In the genomic region with DNA sequence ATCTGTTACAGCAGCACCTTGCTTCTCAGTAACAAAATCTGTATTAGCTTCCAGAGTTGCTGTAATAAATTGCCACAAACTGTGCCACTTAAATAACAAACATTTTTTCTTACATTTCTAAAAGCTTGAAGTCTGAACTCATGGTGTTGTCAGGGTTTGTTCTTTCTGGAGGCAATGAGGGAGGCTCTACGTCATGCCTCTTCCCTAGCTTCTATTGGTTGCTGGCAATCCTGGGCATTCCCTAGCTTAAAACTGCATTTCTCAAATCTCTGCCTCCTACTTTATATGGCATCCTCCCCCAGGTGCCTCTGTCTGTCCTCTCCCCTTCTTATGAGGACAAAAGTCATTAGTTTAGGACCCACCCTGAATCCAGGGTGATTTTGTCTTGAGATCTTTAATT, we compare ENCODE assay signal across 21 cellular contexts. TPM values are rescaled to one million over a fixed set of nuclear protein-coding genes. Genes with fewer than 3 reads are reported as not detected.
"Had no signal": no experiment of that assay in that cellular context is flagged by ENCODE, and none has a peak within 500 bp of the region (broad histone marks: within the 10 kb centered on the region; RNA-seq: fewer than 3 reads in every experiment).

No MANE protein-coding gene starts in this region.

- H3K27me3 ChIP-seq: esophagus muscularis mucosa, gastroesophageal sphincter, heart right ventricle, right atrium auricular region had no signal

- H3K9me3 ChIP-seq: mucosa of descending colon, prostate gland, right atrium auricular region had no signal

- H3K27ac ChIP-seq: esophagus muscularis mucosa, gastroesophageal sphincter, heart right ventricle, prostate gland, right atrium auricular region had no signal

- H3K4me3 ChIP-seq: esophagus muscularis mucosa, gastroesophageal sphincter, heart right ventricle, mucosa of descending colon, prostate gland, right atrium auricular region had no signal

- H3K4me1 ChIP-seq: esophagus muscularis mucosa, gastroesophageal sphincter, heart right ventricle, prostate gland, right atrium auricular region had no signal

- H3K36me3 ChIP-seq: esophagus muscularis mucosa, gastroesophageal sphincter, heart right ventricle, prostate gland, right atrium auricular region had no signal

- ATAC-seq: activated CD4-positive, alpha-beta T cell treated with anti-CD3 and anti-CD28 coated beads for 36 hours; gastroesophageal sphincter; heart right ventricle; left ventricle myocardium superior; mucosa of descending colon; WTC11 had no signal

- DNase-seq: activated CD4-positive, alpha-beta T cell treated with anti-CD3 and anti-CD28 coated beads for 36 hours; activated CD4-positive, alpha-beta T cell treated with anti-CD3 and anti-CD28 coated beads, Interleukin-2, amount 50 U/mL, for 48 hours; effector CD8-positive, alpha-beta T cell; heart right ventricle; left ventricle myocardium superior; mucosa of descending colon; naive B cell; stimulated activated CD4-positive, alpha-beta T cell treated with anti-CD3 and anti-CD28 coated beads, Interleukin-12 subunit alpha, Interleukin-12 subunit beta, amount 100 ng/mL, for 4 hours; stimulated activated CD4-positive, alpha-beta T cell treated with anti-CD3 and anti-CD28 coated beads, Interleukin-1b, Interleukin-23, amount 100 ng/mL, for 48 hours; stimulated activated CD8-positive, alpha-beta memory T cell treated with anti-CD3 and anti-CD28 coated beads, Interleukin-4, amount 100 ng/mL, for 48 hours; stimulated activated naive CD4-positive, alpha-beta T cell had no signal

RNA-seq across cellular contexts. Expression of a gene that starts 41.6 kb away (rescaled TPM):
- total RNA-seq: activated CD4-positive, alpha-beta T cell treated with anti-CD3 and anti-CD28 coated beads for 36 hours; cerebellum; endothelial cell of umbilical vein; esophagus muscularis mucosa; gastroesophageal sphincter; heart right ventricle; left ventricle myocardium superior; mucosa of descending colon; neural crest cell; osteoblast; prostate gland; right atrium auricular region; WTC11 had no signal
- polyA plus RNA-seq: endothelial cell of umbilical vein, heart right ventricle, thymus had no signal
